ENCODE assay signal across 9 cellular contexts in genomic region chr6:3825851-3826581, GRCh38. TPM values are rescaled to one million over a fixed set of nuclear protein-coding genes. Genes with fewer than 3 reads are reported as not detected.
A peak's percentile ranks its signal among the peaks of the same experiment; 100 is the strongest.
DNase-seq lines count a peak whose midpoint lies in the region; ATAC-seq lines count a peak whose summit lies in the region.
"Had no signal": no experiment of that assay in that cellular context is flagged by ENCODE, and none has a peak within 500 bp of the region (broad histone marks: within the 10 kb centered on the region; RNA-seq: fewer than 3 reads in every experiment).

No MANE protein-coding gene starts in this region.

- H3K27ac ChIP-seq in skeletal muscle tissue (ENCODE audit: low read depth, low read length), result peak overlapping the region; percentile 92

- no peaks in the 10 kb centered on the region for H3K9me3 Mint-ChIP-seq in activated CD8-positive, alpha-beta T cell treated with anti-CD3 and anti-CD28 coated beads, Interleukin-2, amount 10 ng/mL, durations not matched to agents 7 days and 5 days (ENCODE audit: insufficient read depth)
- H3K9me3 Mint-ChIP-seq: activated naive CD8-positive, alpha-beta T cell treated with anti-CD3 and anti-CD28 coated beads, Interleukin-2, amount 10 ng/mL, durations not matched to agents 7 days and 5 days had no signal

- H3K4me3 Mint-ChIP-seq in activated CD8-positive, alpha-beta T cell treated with anti-CD3 and anti-CD28 coated beads, Interleukin-2, amount 10 ng/mL, durations not matched to agents 7 days and 5 days, result no peak overlapping the region
- H3K4me3 Mint-ChIP-seq: activated naive CD8-positive, alpha-beta T cell treated with anti-CD3 and anti-CD28 coated beads, Interleukin-2, amount 10 ng/mL, durations not matched to agents 7 days and 5 days had no signal

- DNase-seq in H4 (ENCODE audit: low spot score), result peak; percentile 97
- peak; percentile 99 for DNase-seq in astrocyte of the hippocampus (ENCODE audit: low read depth, low spot score)
- DNase-seq in iPS-NIHi11 (ENCODE audit: low spot score), result peak; percentile 53
- DNase-seq in activated CD8-positive, alpha-beta T cell treated with anti-CD3 and anti-CD28 coated beads, Interleukin-2, amount 10 ng/mL, durations not matched to agents 7 days and 5 days, result no peak
- DNase-seq: activated naive CD8-positive, alpha-beta T cell treated with anti-CD3 and anti-CD28 coated beads, Interleukin-2, amount 10 ng/mL, durations not matched to agents 7 days and 5 days had no signal

- H3K27ac Mint-ChIP-seq in activated CD8-positive, alpha-beta T cell treated with anti-CD3 and anti-CD28 coated beads, Interleukin-2, amount 10 ng/mL, durations not matched to agents 7 days and 5 days, result no peak overlapping the region
- H3K27ac Mint-ChIP-seq: activated naive CD8-positive, alpha-beta T cell treated with anti-CD3 and anti-CD28 coated beads, Interleukin-2, amount 10 ng/mL, durations not matched to agents 7 days and 5 days had no signal

- peaks cover 24 to 36% (median 33%) of the 10 kb centered on the region in 3 donors for H3K4me1 ChIP-seq in skeletal muscle tissue (ENCODE audit: control insufficient read depth in 3 of 3, insufficient read depth in 3 of 3, low read length in 3 of 3)

- no peaks in the 10 kb centered on the region for H3K27me3 ChIP-seq in skeletal muscle tissue (ENCODE audit: control insufficient read depth in 3 of 3, insufficient read depth in 3 of 3, low read length in 3 of 3)

- H3K9ac ChIP-seq in skeletal muscle tissue (ENCODE audit: low read depth in 1 of 3, low read length in 3 of 3), result peak overlapping the region; percentile 60 to 76 (median 75)

- no peaks in the 10 kb centered on the region for H3K27me3 Mint-ChIP-seq in activated CD8-positive, alpha-beta T cell treated with anti-CD3 and anti-CD28 coated beads, Interleukin-2, amount 10 ng/mL, durations not matched to agents 7 days and 5 days (ENCODE audit: low read depth)
- H3K27me3 Mint-ChIP-seq: activated naive CD8-positive, alpha-beta T cell treated with anti-CD3 and anti-CD28 coated beads, Interleukin-2, amount 10 ng/mL, durations not matched to agents 7 days and 5 days had no signal

- CTCF ChIA-PET in activated CD8-positive, alpha-beta T cell treated with anti-CD3 and anti-CD28 coated beads, Interleukin-2, amount 10 ng/mL, durations not matched to agents 7 days and 5 days (lab: Charles Lee), result no interaction called here

- no peaks in the 10 kb centered on the region for H3K9me3 ChIP-seq in skeletal muscle tissue (ENCODE audit: control insufficient read depth in 3 of 3, low read length in 3 of 3)

- no peak for ATAC-seq in activated CD8-positive, alpha-beta T cell treated with anti-CD3 and anti-CD28 coated beads, Interleukin-2, amount 10 ng/mL, durations not matched to agents 7 days and 5 days
- ATAC-seq in HG02623 (IDR thresholded peaks at IDR 0.05; ENCODE audit: unreplicated experiment) (no peak), HG03521 (IDR thresholded peaks at IDR 0.05; ENCODE audit: unreplicated experiment) (no peak), GM19455 (IDR thresholded peaks at IDR 0.05; ENCODE audit: unreplicated experiment) (no peak)

- H3K36me3 Mint-ChIP-seq in activated CD8-positive, alpha-beta T cell treated with anti-CD3 and anti-CD28 coated beads, Interleukin-2, amount 10 ng/mL, durations not matched to agents 7 days and 5 days (ENCODE audit: low read depth), result no peaks in the 10 kb centered on the region
- H3K36me3 Mint-ChIP-seq: activated naive CD8-positive, alpha-beta T cell treated with anti-CD3 and anti-CD28 coated beads, Interleukin-2, amount 10 ng/mL, durations not matched to agents 7 days and 5 days had no signal

- H3K4me1 Mint-ChIP-seq in activated CD8-positive, alpha-beta T cell treated with anti-CD3 and anti-CD28 coated beads, Interleukin-2, amount 10 ng/mL, durations not matched to agents 7 days and 5 days (ENCODE audit: low read depth), result no peaks in the 10 kb centered on the region
- H3K4me1 Mint-ChIP-seq: activated naive CD8-positive, alpha-beta T cell treated with anti-CD3 and anti-CD28 coated beads, Interleukin-2, amount 10 ng/mL, durations not matched to agents 7 days and 5 days had no signal

- POLR2A ChIA-PET in activated CD8-positive, alpha-beta T cell treated with anti-CD3 and anti-CD28 coated beads, Interleukin-2, amount 10 ng/mL, durations not matched to agents 7 days and 5 days (lab: Charles Lee), result interaction anchor here (0.6 kb wide), 1 partner anchor 82 kb away, joined by 4 read pairs; no protein-coding TSS in a partner anchor

- H3K4me3 ChIP-seq in skeletal muscle tissue (ENCODE audit: low read length in 3 of 3), result peak overlapping the region; percentile 54 to 65 (median 63)

- no peaks in the 10 kb centered on the region for H3K36me3 ChIP-seq in skeletal muscle tissue (ENCODE audit: control insufficient read depth in 3 of 3, insufficient read depth in 3 of 3, low read length in 3 of 3)

RNA-seq across cellular contexts. Expression of gene FAM50B, which starts 23.2 kb away (rescaled TPM):
- 3.2 and 8.4 TPM in 2 replicates for total RNA-seq in H4 (2014; rRNA removed; shearing (Covaris generic))
- total RNA-seq in skeletal muscle tissue, result 12.0 TPM
- 1 to 10 TPM; 7.6 to 8.6 TPM for total RNA-seq in activated CD8-positive, alpha-beta T cell treated with anti-CD3 and anti-CD28 coated beads, Interleukin-2, amount 10 ng/mL, durations not matched to agents 7 days and 5 days
